Comparison of ENCODE assay signal across 23 cellular contexts in genomic region chr1:8223531-8223930, GRCh38.
A peak's percentile ranks its signal among the peaks of the same experiment; 100 is the strongest.
DNase-seq lines count a peak whose midpoint lies in the region; ATAC-seq, FAIRE-seq and TF ChIP-seq lines count a peak whose summit lies in the region.
"Had no signal": no experiment of that assay in that cellular context is flagged by ENCODE, and none has a peak within 500 bp of the region (broad histone marks: within the 10 kb centered on the region; RNA-seq: fewer than 3 reads in every experiment).

No MANE protein-coding gene starts in this region.

- peaks cover 8% of the 10 kb centered on the region for H3K9me3 Mint-ChIP-seq in type B pancreatic cell

- H3K79me2 ChIP-seq in mammary epithelial cell (ENCODE audit: insufficient read depth, low read length): no peaks in the 10 kb centered on the region
- H3K79me2 ChIP-seq in K562 (ENCODE audit: control insufficient read depth, insufficient read depth, low read length): no peaks in the 10 kb centered on the region
- no peaks in the 10 kb centered on the region for H3K79me2 ChIP-seq in keratinocyte (ENCODE audit: control insufficient read depth, insufficient read depth, low read length)

- dilution Hi-C loops in mammary epithelial cell (cut with HindIII; ENCODE audit: low sequenced_read_pairs): no loop called here
- dilution Hi-C loops in keratinocyte (cut with MboI; ENCODE audit: extremely low pct_ligation_motif_present, low sequenced_read_pairs): no loop called here

- BruUV-seq in mammary epithelial cell (replicated peaks; lab: Mats Ljungman, UMichigan): no TSS peak
- BruUV-seq in K562 (replicated peaks; lab: Mats Ljungman, UMichigan): no TSS peak

- no peaks in the 10 kb centered on the region for H4K20me1 ChIP-seq in mammary epithelial cell (ENCODE audit: insufficient read depth, low read length)
- H4K20me1 ChIP-seq in K562 (replicated peaks; ENCODE audit: control insufficient read depth, insufficient read depth, low read length): no peaks in the 10 kb centered on the region
- no peaks in the 10 kb centered on the region for H4K20me1 ChIP-seq in keratinocyte (ENCODE audit: control insufficient read depth, extremely low read depth, insufficient read depth, low read length)
- H4K20me1 ChIP-seq: BLaER1 treated with 17β-estradiol and CSF1 and Interleukin-3, amounts not matched to agents 10 nM and 100 nM had no signal

- POLR2A ChIA-PET in K562 (lab: Yijun Ruan, JAX): interaction anchor here (0.6 kb wide), 1 partner anchor 16 kb away, joined by 3 read pairs; no protein-coding TSS in a partner anchor

- H3K9me1 ChIP-seq in K562 (ENCODE audit: control insufficient read depth, insufficient read depth, low read length): no peaks in the 10 kb centered on the region
- H3K9me1 ChIP-seq in keratinocyte (ENCODE audit: control insufficient read depth, extremely low read depth, insufficient read depth, low read length): no peaks in the 10 kb centered on the region

- peaks cover 4% of the 10 kb centered on the region for H3K4me1 Mint-ChIP-seq in type B pancreatic cell (ENCODE audit: unreplicated experiment)

- no peak overlapping the region for H3K4me3 Mint-ChIP-seq in type B pancreatic cell
- H3K4me3 Mint-ChIP-seq: CD4-positive, alpha-beta memory T cell; HFFc6 had no signal

- H3K4me3 ChIP-seq in mammary epithelial cell (replicated peaks in 1 of 3; ENCODE audit: insufficient read depth in 1 of 3, low read depth in 2 of 3, low read length in 3 of 3): no peak overlapping the region
- H3K4me3 ChIP-seq in breast epithelium: no peak overlapping the region
- no peak overlapping the region for H3K4me3 ChIP-seq in K562
- no peak overlapping the region for H3K4me3 ChIP-seq in keratinocyte (ENCODE audit: control insufficient read depth in 2 of 3, extremely low read depth in 1 of 3, insufficient read depth in 2 of 3, low read depth in 1 of 3, low read length in 3 of 3)
- H3K4me3 ChIP-seq: BLaER1 treated with 17β-estradiol and CSF1 and Interleukin-3, amounts not matched to agents 10 nM and 100 nM; HAP-1; Peyer's patch had no signal

- peak overlapping the region; percentile 66 for H3K27ac Mint-ChIP-seq in type B pancreatic cell
- H3K27ac Mint-ChIP-seq: CD4-positive, alpha-beta memory T cell; HFFc6 had no signal

- no peak for TF ChIP-seq EP300 in K562 (IDR thresholded peaks at IDR 0.05; ENCODE audit: low read length)

- H3K4me2 ChIP-seq in mammary epithelial cell (ENCODE audit: insufficient read depth, low read depth, low read length): no peak overlapping the region
- no peak overlapping the region for H3K4me2 ChIP-seq in K562 (ENCODE audit: insufficient read depth, low read length)
- H3K4me2 ChIP-seq in keratinocyte (ENCODE audit: control insufficient read depth, extremely low read depth, insufficient read depth, low read depth, low read length): peak overlapping the region; percentile 15
- H3K4me2 ChIP-seq: KMS-11 had no signal

- H3K9me3 ChIP-seq in mammary epithelial cell (replicated peaks; ENCODE audit: insufficient read depth, low read length) (peaks cover 5% of the 10 kb centered on the region), breast epithelium (no peaks in the 10 kb centered on the region), K562 (replicated peaks; ENCODE audit: control insufficient read depth, insufficient read depth, low read depth, low read length) (peaks cover 3% of the 10 kb centered on the region; the same call in 1 of the 2 replicates), keratinocyte (ENCODE audit: control insufficient read depth, low read depth, low read length) (no peaks in the 10 kb centered on the region)
- H3K9me3 ChIP-seq: HAP-1, Peyer's patch had no signal

- FAIRE-seq in K562 (lab: Jason Lieb, UNC) (peak; percentile 19), keratinocyte (lab: Jason Lieb, UNC) (peak; percentile 64)
- FAIRE-seq: G401.6, HTR-8/SVneo had no signal

- H3K27me3 ChIP-seq in mammary epithelial cell (ENCODE audit: insufficient read depth, low read length) (no peaks in the 10 kb centered on the region), breast epithelium (no peaks in the 10 kb centered on the region), K562 (ENCODE audit: control insufficient read depth in 2 of 2, insufficient read depth in 2 of 2, low read length in 2 of 2) (peaks cover 28 to 56% of the 10 kb centered on the region in 2 experiments), keratinocyte (ENCODE audit: control insufficient read depth, extremely low read depth, insufficient read depth, low read length) (no peaks in the 10 kb centered on the region)
- H3K27me3 ChIP-seq: Peyer's patch had no signal

- H3K9ac ChIP-seq in mammary epithelial cell (ENCODE audit: insufficient read depth, low read length) (no peak overlapping the region), K562 (ENCODE audit: insufficient read depth in 1 of 2, low read depth in 2 of 2, low read length in 2 of 2) (no peak overlapping the region), keratinocyte (ENCODE audit: control insufficient read depth, extremely low read depth, insufficient read depth, low read length) (no peak overlapping the region)
- H3K9ac ChIP-seq: BLaER1 treated with 17β-estradiol and CSF1 and Interleukin-3, amounts not matched to agents 10 nM and 100 nM; KMS-11 had no signal

- H2AFZ ChIP-seq in mammary epithelial cell (ENCODE audit: low read depth, low read length) (peak overlapping the region; percentile 65), K562 (ENCODE audit: low read depth, low read length) (no peak overlapping the region), keratinocyte (ENCODE audit: control insufficient read depth, low read length) (peak overlapping the region; percentile 78)

- no peak overlapping the region for H3K27ac ChIP-seq in mammary epithelial cell (ENCODE audit: insufficient read depth, low read depth, low read length)
- H3K27ac ChIP-seq in breast epithelium: no peak overlapping the region
- no peak overlapping the region for H3K27ac ChIP-seq in K562 (ENCODE audit: extremely low read depth, low read depth, low read length)
- H3K27ac ChIP-seq in keratinocyte (ENCODE audit: control insufficient read depth, insufficient read depth, low read length): peak overlapping the region; percentile 70
- H3K27ac ChIP-seq: BLaER1 treated with 17β-estradiol and CSF1 and Interleukin-3, amounts not matched to agents 10 nM and 100 nM; KMS-11; Peyer's patch had no signal

- TF ChIP-seq CTCF in mammary epithelial cell (conservative IDR thresholded peaks at IDR 0.05 in 1 of 2, IDR thresholded peaks at IDR 0.05 in 1 of 2; ENCODE audit: extremely low read depth in 1 of 2, insufficient read depth in 1 of 2, low read depth in 1 of 2, low read length in 2 of 2) (no peak), breast epithelium (IDR thresholded peaks at IDR 0.05) (no peak), K562 (IDR thresholded peaks at IDR 0.05 in 2 of 3, conservative IDR thresholded peaks at IDR 0.05 in 1 of 3; ENCODE audit: insufficient read depth in 2 of 3, low read depth in 1 of 3, low read length in 3 of 3) (no peak), keratinocyte (optimal IDR thresholded peaks at IDR 0.05 in 1 of 3, IDR thresholded peaks at IDR 0.05 in 1 of 3, conservative IDR thresholded peaks at IDR 0.05 in 1 of 3; ENCODE audit: extremely low read depth in 1 of 3, insufficient read depth in 2 of 3, low read length in 3 of 3) (no peak), type B pancreatic cell (conservative IDR thresholded peaks at IDR 0.05) (no peak)

- in situ Hi-C loops in mammary epithelial cell (cut with MboI; ENCODE audit: low sequenced_read_pairs in 2 of 2): no loop called here
- in situ Hi-C loops in K562 (cut with MboI): no loop called here

- no peak for ATAC-seq in K562
- ATAC-seq: SK-N-SH treated with all-trans-retinoic acid at 6 μM for 48 hours had no signal

- TF ChIP-seq POLR2A in breast epithelium (IDR thresholded peaks at IDR 0.05) (no peak), K562 (conservative IDR thresholded peaks at IDR 0.05) (no peak)

- intact Hi-C loops in mammary epithelial cell (cut with micrococcal nuclease): no loop called here
- intact Hi-C loops in breast epithelium (cut with DNase I; ENCODE audit: low total_unique reads): no loop called here
- intact Hi-C loops in K562 (cut with micrococcal nuclease): no loop called here

- H3K36me3 Mint-ChIP-seq in type B pancreatic cell: peaks cover 4% of the 10 kb centered on the region
- H3K36me3 Mint-ChIP-seq: CD4-positive, alpha-beta memory T cell had no signal

- H3K27me3 Mint-ChIP-seq in type B pancreatic cell: no peaks in the 10 kb centered on the region

- H3K4me1 ChIP-seq in mammary epithelial cell (ENCODE audit: insufficient read depth, low read length): peaks cover 26% of the 10 kb centered on the region
- no peaks in the 10 kb centered on the region for H3K4me1 ChIP-seq in breast epithelium
- peaks cover 0 to 4% of the 10 kb centered on the region in 2 experiments; a peak in 1 of 5 replicates for H3K4me1 ChIP-seq in K562 (replicated peaks in 1 of 2; ENCODE audit: control insufficient read depth in 2 of 2, insufficient read depth in 2 of 2, low read length in 2 of 2)
- H3K4me1 ChIP-seq in keratinocyte (ENCODE audit: control insufficient read depth, extremely low read depth, insufficient read depth, low read length): peaks cover 23% of the 10 kb centered on the region
- H3K4me1 ChIP-seq: HAP-1, Peyer's patch had no signal

- CTCF ChIA-PET in mammary epithelial cell (lab: Charles Lee; ENCODE audit: low non-redundant PET): no interaction called here
- CTCF ChIA-PET in K562 (lab: Yijun Ruan, JAX; ENCODE audit: low intra/inter-chr PET ratio): no interaction called here

- no peak for TF ChIP-seq RAD21 in K562 (CRISPR knock-in tag; conservative IDR thresholded peaks at IDR 0.05 in 1 of 2, IDR thresholded peaks at IDR 0.05 in 1 of 2)

- H3K36me3 ChIP-seq in mammary epithelial cell (ENCODE audit: insufficient read depth, low read length) (no peaks in the 10 kb centered on the region), breast epithelium (no peaks in the 10 kb centered on the region), K562 (ENCODE audit: control insufficient read depth, insufficient read depth, low read length) (no peaks in the 10 kb centered on the region), keratinocyte (ENCODE audit: control insufficient read depth in 2 of 2, extremely low read depth in 1 of 2, insufficient read depth in 2 of 2, low read length in 2 of 2) (no peaks in the 10 kb centered on the region)
- H3K36me3 ChIP-seq: BLaER1 treated with 17β-estradiol and CSF1 and Interleukin-3, amounts not matched to agents 10 nM and 100 nM; HAP-1; Peyer's patch had no signal

- WGBS in mammary epithelial cell (ENCODE audit: low coverage, missing lambda C conversion rate): 76% methylated on average over 4 of the region's 5 CpGs
- WGBS in K562 (ENCODE audit: insufficient coverage, low coverage, missing lambda C conversion rate): 6% methylated on average over 5 of the region's 5 CpGs

- DNase-seq in mammary epithelial cell (no peak), breast epithelium (ENCODE audit: low spot score in 2 of 2) (no peak), K562 (ENCODE audit: extremely low read depth in 1 of 4, low spot score in 3 of 4) (no peak), keratinocyte (ENCODE audit: low read depth, low spot score) (no peak), type B pancreatic cell (ENCODE audit: extremely low spot score, unreplicated experiment) (no peak), occipital lobe (lab: John Stamatoyannopoulos, UW) (no peak), AML-193 (lab: John Stamatoyannopoulos, UW) (no peak)
- DNase-seq in activated CD8-positive, alpha-beta memory T cell treated with anti-CD3 and anti-CD28 coated beads for 24 hours: no peak
- DNase-seq: CD4-positive, alpha-beta memory T cell; COR-L47; GOT3; HFFc6; MM.1S; NCI-H1694 treated with DMSO at 0.1 percent for 48 hours; NCI-H2081; NCI-H526 treated with DMSO at 0.1 percent for 48 hours; Peyer's patch had no signal
